In the genomic region with DNA sequence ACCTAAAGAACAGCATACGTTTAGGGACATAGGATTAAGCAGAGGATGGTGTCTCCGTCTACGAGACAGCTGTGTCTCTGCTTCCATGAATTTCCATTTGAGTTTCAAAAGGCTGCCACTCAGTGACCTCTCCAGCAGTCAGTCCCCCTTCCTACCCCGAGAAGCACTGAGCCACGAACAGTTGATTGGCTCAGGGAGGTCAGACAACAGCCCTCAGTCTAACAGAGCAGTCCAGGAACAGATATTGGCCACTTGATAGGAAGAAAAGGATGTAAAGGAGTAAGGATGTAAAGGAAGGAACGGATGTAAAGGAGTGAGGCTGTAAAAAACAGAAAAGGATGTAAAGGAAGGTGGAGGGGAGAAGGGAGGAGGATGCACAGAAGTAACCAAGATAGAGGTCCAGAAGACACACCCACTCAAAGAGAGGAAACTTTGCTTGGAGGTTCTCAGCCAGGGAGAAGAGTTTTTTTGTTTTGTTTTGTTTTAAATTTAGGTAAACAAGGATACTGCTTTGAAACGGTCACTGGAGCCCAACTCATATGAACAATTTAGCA, we compare ENCODE assay signal across 8 cellular contexts. TPM values are rescaled to one million over a fixed set of nuclear protein-coding genes. Genes with fewer than 3 reads are reported as not detected.
DNase-seq lines count a peak whose midpoint lies in the region; ATAC-seq and TF ChIP-seq lines count a peak whose summit lies in the region.

No MANE protein-coding gene starts in this region.

- no peaks in the 10 kb centered on the region for H3K9me2 ChIP-seq in GM23338 (ENCODE audit: insufficient read depth)

- H3K27ac ChIP-seq in GM23338 (ENCODE audit: low read depth) = no peak overlapping the region
- no peak overlapping the region for H3K27ac ChIP-seq in Panc1 (ENCODE audit: low read length)
- H3K27ac ChIP-seq in esophagus muscularis mucosa (replicated peaks in 1 of 4) = peak overlapping the region; percentile 99 to 100 (median 99)
- H3K27ac ChIP-seq in prostate gland = peak overlapping the region; percentile 97 to 98

- TF ChIP-seq EP300 in esophagus muscularis mucosa (IDR thresholded peaks at IDR 0.05) = no peak

- 55% methylated on average over 7 of the region's 7 CpGs for WGBS in esophagus muscularis mucosa
- 50% methylated on average over 7 of the region's 7 CpGs for WGBS in prostate gland

- peaks cover 43% of the 10 kb centered on the region for H3K27me3 Mint-ChIP-seq in GM23338 (ENCODE audit: insufficient read depth, low read depth, poor library complexity)

- peak overlapping the region; percentile 71 for H3K4me3 Mint-ChIP-seq in GM23338

- H3K9me3 Mint-ChIP-seq in GM23338 = no peaks in the 10 kb centered on the region

- BruUV-seq in Panc1 (replicated peaks; lab: Mats Ljungman, UMichigan) = TSS peak; percentile 75

- TF ChIP-seq POLR2A in esophagus muscularis mucosa (IDR thresholded peaks at IDR 0.05; ENCODE audit: low read depth) (no peak), prostate gland (IDR thresholded peaks at IDR 0.05) (no peak)

- CTCF ChIA-PET in Panc1 (lab: Charles Lee) = no interaction called here

- H3K36me3 ChIP-seq in GM23338 (ENCODE audit: insufficient read depth) (no peaks in the 10 kb centered on the region), Panc1 (ENCODE audit: control insufficient read depth, insufficient read depth, low read length) (no peaks in the 10 kb centered on the region), esophagus muscularis mucosa (no peaks in the 10 kb centered on the region), prostate gland (no peaks in the 10 kb centered on the region)

- intact Hi-C loops in Panc1 (cut with micrococcal nuclease; ENCODE audit: unreplicated experiment) (no loop called here), esophagus muscularis mucosa (cut with DNase I) (loop anchor here (10.0 kb wide), 1 partner anchor 776 kb away; no protein-coding TSS in a partner anchor), prostate gland (cut with DNase I) (loop anchor here (2.0 to 5.0 kb wide), 2 partner anchors 88 to 596 kb away; a partner anchor contains a TSS)

- peaks cover 43% of the 10 kb centered on the region for H3K4me1 Mint-ChIP-seq in GM23338

- H3K4me1 ChIP-seq in GM23338 (ENCODE audit: insufficient read depth) (peaks cover 44% of the 10 kb centered on the region), Panc1 (ENCODE audit: control insufficient read depth, insufficient read depth, low read length) (no peaks in the 10 kb centered on the region), esophagus muscularis mucosa (peaks cover 15 to 49% (median 26%) of the 10 kb centered on the region in 4 donors), prostate gland (replicated peaks) (no peaks in the 10 kb centered on the region)

- peaks cover 19% of the 10 kb centered on the region for H3F3A ChIP-seq in GM23338 (replicated peaks; ENCODE audit: low read depth)

- H3K79me2 ChIP-seq in GM23338 (replicated peaks; ENCODE audit: insufficient read depth) = peaks cover 21% of the 10 kb centered on the region; the same call in 1 of the 2 replicates

- H3K27me3 ChIP-seq in GM23338 (ENCODE audit: insufficient read depth) = peaks cover 34% of the 10 kb centered on the region
- no peaks in the 10 kb centered on the region for H3K27me3 ChIP-seq in Panc1 (ENCODE audit: control insufficient read depth, insufficient read depth, low read length)
- H3K27me3 ChIP-seq in esophagus muscularis mucosa = peaks cover 0 to 5% (median 0%) of the 10 kb centered on the region in 4 donors
- H3K27me3 ChIP-seq in prostate gland (replicated peaks; ENCODE audit: insufficient read depth) = no peaks in the 10 kb centered on the region

- TF ChIP-seq CTCF in GM23338 (conservative IDR thresholded peaks at IDR 0.05; ENCODE audit: low read depth in 2 of 2) = no peak
- no peak for TF ChIP-seq CTCF in Panc1 (IDR thresholded peaks at IDR 0.05)
- TF ChIP-seq CTCF in esophagus muscularis mucosa (IDR thresholded peaks at IDR 0.05) = no peak
- no peak for TF ChIP-seq CTCF in prostate gland (IDR thresholded peaks at IDR 0.05)

- POLR2A ChIA-PET in Panc1 (lab: Charles Lee) = interaction anchor here (0.6 kb wide), 1 partner anchor 88 kb away, joined by 4 read pairs; no protein-coding TSS in a partner anchor

- no peaks in the 10 kb centered on the region; the same call in 2 of the 3 replicates for H3K36me3 Mint-ChIP-seq in GM23338 (ENCODE audit: low read depth)

- H3K4me2 ChIP-seq in GM23338 = peak overlapping the region; percentile 89

- in situ Hi-C loops in Panc1 (cut with HindIII; ENCODE audit: low pct_unique_long_range_greater_than_20kb, low sequenced_read_pairs) = no loop called here

- H3K4me3 ChIP-seq in GM23338 (peak overlapping the region; percentile 78), Panc1 (ENCODE audit: low read depth in 2 of 2, low read length in 2 of 2) (peak overlapping the region; percentile 56 to 88), esophagus muscularis mucosa (peak overlapping the region; percentile 84 to 95 (median 85)), prostate gland (peak overlapping the region; percentile 76 to 77)

- no peaks in the 10 kb centered on the region for H4K20me1 ChIP-seq in GM23338 (replicated peaks; ENCODE audit: insufficient read depth)

- H3K9me3 ChIP-seq in Panc1 (ENCODE audit: control insufficient read depth, insufficient read depth, low read depth, low read length) (no peaks in the 10 kb centered on the region), esophagus muscularis mucosa (no peaks in the 10 kb centered on the region), prostate gland (no peaks in the 10 kb centered on the region)

- ATAC-seq in GM23338 = no peak
- ATAC-seq in Panc1 = no peak
- ATAC-seq in GM18870 (IDR thresholded peaks at IDR 0.05; ENCODE audit: unreplicated experiment) = no peak
- ATAC-seq in HG03442 (IDR thresholded peaks at IDR 0.05; ENCODE audit: unreplicated experiment) = no peak
- ATAC-seq in HG03159 (IDR thresholded peaks at IDR 0.05; ENCODE audit: unreplicated experiment) = no peak

- DNase-seq in GM23338 (ENCODE audit: low spot score) (peak; percentile 27), Panc1 (ENCODE audit: low read depth, low spot score) (no peak), esophagus muscularis mucosa (ENCODE audit: extremely low spot score) (peak; percentile 34), prostate gland (ENCODE audit: low spot score) (no peak), cerebellum (ENCODE audit: low spot score) (no peak)

- no peak overlapping the region for H2AFZ ChIP-seq in GM23338

- H3K27ac Mint-ChIP-seq in GM23338 = no peak overlapping the region

TF ChIP-seq in GM23338, 12 proteins besides CTCF, POLR2A, EP300 and RAD21:
- no peak for TF ChIP-seq ZNF114 (CRISPR knock-in tag; IDR thresholded peaks at IDR 0.05)
- no peak for TF ChIP-seq NANOG (IDR thresholded peaks at IDR 0.05; ENCODE audit: borderline replicate concordance)
- no peak for TF ChIP-seq POLR2AphosphoS5 (IDR thresholded peaks at IDR 0.05; ENCODE audit: low read depth)
- TF ChIP-seq, protein P1, sequence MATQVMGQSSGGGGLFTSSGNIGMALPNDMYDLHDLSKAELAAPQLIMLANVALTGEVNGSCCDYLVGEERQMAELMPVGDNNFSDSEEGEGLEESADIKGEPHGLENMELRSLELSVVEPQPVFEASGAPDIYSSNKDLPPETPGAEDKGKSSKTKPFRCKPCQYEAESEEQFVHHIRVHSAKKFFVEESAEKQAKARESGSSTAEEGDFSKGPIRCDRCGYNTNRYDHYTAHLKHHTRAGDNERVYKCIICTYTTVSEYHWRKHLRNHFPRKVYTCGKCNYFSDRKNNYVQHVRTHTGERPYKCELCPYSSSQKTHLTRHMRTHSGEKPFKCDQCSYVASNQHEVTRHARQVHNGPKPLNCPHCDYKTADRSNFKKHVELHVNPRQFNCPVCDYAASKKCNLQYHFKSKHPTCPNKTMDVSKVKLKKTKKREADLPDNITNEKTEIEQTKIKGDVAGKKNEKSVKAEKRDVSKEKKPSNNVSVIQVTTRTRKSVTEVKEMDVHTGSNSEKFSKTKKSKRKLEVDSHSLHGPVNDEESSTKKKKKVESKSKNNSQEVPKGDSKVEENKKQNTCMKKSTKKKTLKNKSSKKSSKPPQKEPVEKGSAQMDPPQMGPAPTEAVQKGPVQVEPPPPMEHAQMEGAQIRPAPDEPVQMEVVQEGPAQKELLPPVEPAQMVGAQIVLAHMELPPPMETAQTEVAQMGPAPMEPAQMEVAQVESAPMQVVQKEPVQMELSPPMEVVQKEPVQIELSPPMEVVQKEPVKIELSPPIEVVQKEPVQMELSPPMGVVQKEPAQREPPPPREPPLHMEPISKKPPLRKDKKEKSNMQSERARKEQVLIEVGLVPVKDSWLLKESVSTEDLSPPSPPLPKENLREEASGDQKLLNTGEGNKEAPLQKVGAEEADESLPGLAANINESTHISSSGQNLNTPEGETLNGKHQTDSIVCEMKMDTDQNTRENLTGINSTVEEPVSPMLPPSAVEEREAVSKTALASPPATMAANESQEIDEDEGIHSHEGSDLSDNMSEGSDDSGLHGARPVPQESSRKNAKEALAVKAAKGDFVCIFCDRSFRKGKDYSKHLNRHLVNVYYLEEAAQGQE (IDR thresholded peaks at IDR 0.05; ENCODE audit: unreplicated experiment) = no peak
- TF ChIP-seq, protein P2, sequence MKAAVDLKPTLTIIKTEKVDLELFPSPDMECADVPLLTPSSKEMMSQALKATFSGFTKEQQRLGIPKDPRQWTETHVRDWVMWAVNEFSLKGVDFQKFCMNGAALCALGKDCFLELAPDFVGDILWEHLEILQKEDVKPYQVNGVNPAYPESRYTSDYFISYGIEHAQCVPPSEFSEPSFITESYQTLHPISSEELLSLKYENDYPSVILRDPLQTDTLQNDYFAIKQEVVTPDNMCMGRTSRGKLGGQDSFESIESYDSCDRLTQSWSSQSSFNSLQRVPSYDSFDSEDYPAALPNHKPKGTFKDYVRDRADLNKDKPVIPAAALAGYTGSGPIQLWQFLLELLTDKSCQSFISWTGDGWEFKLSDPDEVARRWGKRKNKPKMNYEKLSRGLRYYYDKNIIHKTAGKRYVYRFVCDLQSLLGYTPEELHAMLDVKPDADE (IDR thresholded peaks at IDR 0.05) = no peak
TF ChIP-seq in GM23338: peak in this region for 0.

RNA-seq across cellular contexts. Expression of a gene that starts 3.2 kb away (rescaled TPM):
- total RNA-seq in GM23338 (2014; rRNA removed; shearing (Covaris generic)) = 0.17 and 0.58 TPM in 2 replicates
- 0.10 and 0.17 TPM in 2 replicates for polyA plus RNA-seq in GM23338 (2016; fragmentation: Nextera tagmentation; extraction: Ambion mirVana)
- total RNA-seq in Panc1 (2021; ENCODE audit: unreplicated experiment) = 0.13 TPM
- 0.11 TPM for polyA plus RNA-seq in Panc1 (2012; ENCODE audit: insufficient read length)
- total RNA-seq in esophagus muscularis mucosa = 10 to 100 TPM in 1 of 4 donors, 1 to 10 TPM in 3; 1.2 to 17.4 (median 1.9) TPM
- 1 to 10 TPM in 1 of 2 donors, under 1 TPM in 1; 0.64 to 1.1 TPM for total RNA-seq in prostate gland
- total RNA-seq in cerebellum = 1.3 TPM

Comparison
In these comparisons a context has a peak if more than half of its experiments do, and no peak if none do; other contexts are left out.
1. DNase-seq: peak in GM23338 (single experiment) and esophagus muscularis mucosa (single experiment); none in Panc1 (single experiment), prostate gland (single experiment) and cerebellum (single experiment).
2. H3K27ac ChIP-seq: peak in esophagus muscularis mucosa (4 of 4) and prostate gland (2 of 2); none in GM23338 (single experiment) and Panc1 (single experiment).
3. Peak in every context shown above with its lines, with median percentiles within 50 percentile points of each other: H3K4me3 ChIP-seq.